ENCODE assay signal across 8 cellular contexts in the genomic region with DNA sequence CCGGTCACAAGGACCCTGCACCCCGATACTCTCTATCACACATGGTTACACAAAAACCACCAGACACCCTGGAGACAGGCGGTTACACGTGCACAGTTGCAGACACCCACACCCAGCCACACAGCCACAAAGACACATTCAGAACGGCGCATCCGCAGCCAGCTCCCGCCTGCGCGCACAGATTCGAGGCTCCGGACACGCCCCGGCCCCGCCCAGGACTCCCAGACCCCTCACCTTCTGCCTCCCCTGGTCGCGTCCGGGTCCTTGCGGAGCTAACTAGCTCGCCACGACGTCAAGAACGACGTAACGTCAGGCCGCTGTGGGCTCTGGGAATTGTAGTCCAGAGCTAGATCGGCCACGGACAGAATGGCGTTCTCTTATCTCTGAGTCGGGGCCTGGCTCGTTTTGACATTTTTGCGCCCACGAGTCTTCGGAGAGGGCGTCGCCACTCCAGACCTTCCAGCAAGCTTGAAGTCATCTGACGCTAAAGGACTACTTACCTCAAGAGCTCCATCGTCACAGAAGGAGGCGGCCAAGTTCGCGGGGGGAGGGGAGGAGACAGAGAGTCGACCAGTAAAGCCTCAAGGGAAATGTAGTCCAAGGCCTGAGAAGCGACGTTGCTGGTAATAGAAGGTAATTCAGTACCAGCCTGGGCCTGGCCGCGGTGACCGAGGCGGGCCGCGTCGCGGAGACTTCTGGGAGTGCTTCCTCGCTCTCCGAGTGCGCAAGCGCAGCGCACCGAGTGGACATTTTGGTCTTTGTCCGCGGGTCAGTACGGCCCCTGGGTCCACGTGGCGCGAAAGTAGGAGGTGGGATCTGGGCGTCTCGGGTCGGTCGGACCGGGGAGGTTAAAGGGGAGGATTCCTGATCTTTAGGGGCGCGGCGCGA. TPM values are rescaled to one million over a fixed set of nuclear protein-coding genes. Genes with fewer than 3 reads are reported as not detected.
A peak's percentile ranks its signal among the peaks of the same experiment; 100 is the strongest.
DNase-seq lines count a peak whose midpoint lies in the region; ATAC-seq and TF ChIP-seq lines count a peak whose summit lies in the region.

Gene ZNF146 (plus strand): TSS at position 719 of the 888 bp plus-strand sequence. CDS start 21,335 bp downstream, outside the sequence.
Gene ZNF565 (minus strand): TSS at position 278 of the 888 bp plus-strand sequence. CDS start 12,680 bp downstream, outside the sequence.

- H3K9me3 ChIP-seq in ES-I3 (ENCODE audit: control insufficient read depth, insufficient read depth, low read length) (no peaks in the 10 kb centered on the region), Loucy (ENCODE audit: insufficient read depth, low read depth, low read length) (no peaks in the 10 kb centered on the region)

- POLR2A ChIA-PET in RWPE1 (lab: Yijun Ruan, JAX; ENCODE audit: low non-redundant PET), result interaction anchor here (0.5 to 0.6 kb wide), 2 partner anchors 42 to 137 kb away, joined by 3 to 6 read pairs; no protein-coding TSS in a partner anchor

- H2AFZ ChIP-seq in Loucy (ENCODE audit: low read length), result peak within 1 kb of the TSS; percentile 97

- peak; percentile 97 for DNase-seq in H7
- DNase-seq in RWPE1 (ENCODE audit: low spot score), result peak; percentile 92
- peak; percentile 94 for DNase-seq in activated T-helper 9 cell treated with anti-CD3 and anti-CD28 coated beads, Interleukin-2, amount 50 U/mL, for 16 hours (ENCODE audit: low read depth)
- peak; percentile 98 for DNase-seq in fibroblast of the conjunctiva (ENCODE audit: low read depth)
- peak; percentile 98 for DNase-seq in natural killer cell treated with Interleukin-12 subunit alpha and Interleukin-12 subunit beta and Interleukin-15 and Interleukin-18, amount 100 ng/mL, for 72 hours (ENCODE audit: low spot score)
- DNase-seq in stimulated activated naive CD4-positive, alpha-beta T cell treated with Interleukin-2 at 50 U/mL for 16 hours (lab: John Stamatoyannopoulos, UW), result peak; percentile 98

- H3K27me3 ChIP-seq in H7 (ENCODE audit: control insufficient read depth, insufficient read depth, low read length), result no peaks in the 10 kb centered on the region
- H3K27me3 ChIP-seq in Loucy (ENCODE audit: insufficient read depth, low read length, poor library complexity, severe bottlenecking), result no peaks in the 10 kb centered on the region

- peaks cover 55% of the 10 kb centered on the region for H3K79me2 ChIP-seq in Loucy (ENCODE audit: insufficient read depth, low read length)

- peak within 1 kb of the TSS; percentile 92 for H3K27ac ChIP-seq in RWPE1

- CTCF ChIA-PET in RWPE1 (lab: Yijun Ruan, JAX), result no interaction called here

- peak within 1 kb of the TSS; percentile 89 for H3K4me2 ChIP-seq in Loucy (ENCODE audit: low read depth, low read length, poor library complexity, severe bottlenecking)

- H3K36me3 Mint-ChIP-seq in natural killer cell treated with Interleukin-12 subunit alpha and Interleukin-12 subunit beta and Interleukin-15 and Interleukin-18, amount 100 ng/mL, for 72 hours, result peaks cover 6% of the 10 kb centered on the region

- H3K4me3 Mint-ChIP-seq in natural killer cell treated with Interleukin-12 subunit alpha and Interleukin-12 subunit beta and Interleukin-15 and Interleukin-18, amount 100 ng/mL, for 72 hours, result no peak within 1 kb of the TSS

- H3K4me1 ChIP-seq in ES-I3 (ENCODE audit: insufficient read depth, low read length) (no peaks in the 10 kb centered on the region; the same call in 1 of the 2 replicates), Loucy (ENCODE audit: insufficient read depth, low read length, poor library complexity, severe bottlenecking) (peaks cover 29% of the 10 kb centered on the region)

- H3K27ac Mint-ChIP-seq in natural killer cell treated with Interleukin-12 subunit alpha and Interleukin-12 subunit beta and Interleukin-15 and Interleukin-18, amount 100 ng/mL, for 72 hours, result no peak within 1 kb of the TSS

- peak within 1 kb of the TSS; percentile 89 for H3K9ac ChIP-seq in ES-I3 (ENCODE audit: low read depth, low read length)
- peak within 1 kb of the TSS; percentile 98 for H3K9ac ChIP-seq in Loucy (ENCODE audit: low read depth, low read length, poor library complexity, severe bottlenecking)

- H3F3A ChIP-seq in Loucy (ENCODE audit: low read depth), result no peaks in the 10 kb centered on the region; the same call in 1 of the 2 replicates

- peak; percentile 94 to 96 for ATAC-seq in natural killer cell treated with Interleukin-12 subunit alpha and Interleukin-12 subunit beta and Interleukin-15 and Interleukin-18, amount 100 ng/mL, for 72 hours

- H3K9me3 Mint-ChIP-seq in natural killer cell treated with Interleukin-12 subunit alpha and Interleukin-12 subunit beta and Interleukin-15 and Interleukin-18, amount 100 ng/mL, for 72 hours, result no peaks in the 10 kb centered on the region

- H3K9me2 ChIP-seq in Loucy (replicated peaks; ENCODE audit: low read depth, low read length), result no peaks in the 10 kb centered on the region

- peaks cover 37% of the 10 kb centered on the region for H4K20me1 ChIP-seq in Loucy (ENCODE audit: insufficient read depth, low read length, poor library complexity, severe bottlenecking)

- no peaks in the 10 kb centered on the region for H3K27me3 Mint-ChIP-seq in natural killer cell treated with Interleukin-12 subunit alpha and Interleukin-12 subunit beta and Interleukin-15 and Interleukin-18, amount 100 ng/mL, for 72 hours

- H3K4me3 ChIP-seq in H7 (ENCODE audit: insufficient read depth, low read depth, low read length), result peak within 1 kb of the TSS; percentile 95
- peak within 1 kb of the TSS; percentile 95 for H3K4me3 ChIP-seq in Loucy (ENCODE audit: low read length, poor library complexity, severe bottlenecking)

- H3K36me3 ChIP-seq in ES-I3 (ENCODE audit: insufficient read depth, low read length) (no peaks in the 10 kb centered on the region), H7 (replicated peaks; ENCODE audit: control insufficient read depth, insufficient read depth, low read length) (peaks cover 1% of the 10 kb centered on the region), Loucy (ENCODE audit: insufficient read depth, low read length) (peaks cover 2% of the 10 kb centered on the region; the same call in 1 of the 2 replicates)

- TF ChIP-seq CTCF in Loucy (conservative IDR thresholded peaks at IDR 0.05; ENCODE audit: low read length), result no peak
- no peak for TF ChIP-seq CTCF in RWPE1 (conservative IDR thresholded peaks at IDR 0.05; ENCODE audit: low read depth)

- H3K4me1 Mint-ChIP-seq in natural killer cell treated with Interleukin-12 subunit alpha and Interleukin-12 subunit beta and Interleukin-15 and Interleukin-18, amount 100 ng/mL, for 72 hours (ENCODE audit: low read depth in 2 of 2), result peaks cover 9 to 12% of the 10 kb centered on the region in 2 donors

RNA-seq across cellular contexts. Expression of gene ZNF146, which starts in this region (rescaled TPM):
- total RNA-seq in H7 (2014; rRNA removed; shearing (Covaris generic)), result 156 and 219 TPM in 2 replicates
- 10 to 100 TPM; 72.4 to 72.8 TPM for total RNA-seq in natural killer cell treated with Interleukin-12 subunit alpha and Interleukin-12 subunit beta and Interleukin-15 and Interleukin-18, amount 100 ng/mL, for 72 hours

RNA-seq across cellular contexts. Expression of gene ZNF565, which starts in this region (rescaled TPM):
- 2.6 and 4.4 TPM in 2 replicates for total RNA-seq in H7 (2014; rRNA removed; shearing (Covaris generic))
- 1 to 10 TPM; 3.2 to 4.3 TPM for total RNA-seq in natural killer cell treated with Interleukin-12 subunit alpha and Interleukin-12 subunit beta and Interleukin-15 and Interleukin-18, amount 100 ng/mL, for 72 hours

Comparison
In these comparisons a context has a peak if more than half of its experiments do, and no peak if none do; other contexts are left out.
1. Peak in every context shown above with its lines: DNase-seq, ATAC-seq, H3K4me3 ChIP-seq and H3K27ac ChIP-seq.